In genomic region chr22:38981005-38981658, GRCh38 we compare ENCODE assay signal across 8 cellular contexts. TPM values are rescaled to one million over a fixed set of nuclear protein-coding genes. Genes with fewer than 3 reads are reported as not detected.
DNase-seq lines count a peak whose midpoint lies in the region; ATAC-seq lines count a peak whose summit lies in the region.

No MANE protein-coding gene starts in this region.

- peaks cover 5% of the 10 kb centered on the region for H3K36me3 Mint-ChIP-seq in activated T-cell treated with anti-CD3 and anti-CD28 coated beads, Interleukin-2, amount 50 U/mL, for 24 hours (ENCODE audit: low read depth)
- H3K36me3 Mint-ChIP-seq in T-cell, result no peaks in the 10 kb centered on the region
- H3K36me3 Mint-ChIP-seq in stimulated activated effector memory CD8-positive, alpha-beta T cell treated with anti-CD3 and anti-CD28 coated beads, Interleukin-12 subunit alpha, Interleukin-12 subunit beta, amount 100 ng/mL, for 72 hours, result peaks cover 8% of the 10 kb centered on the region

- no peak overlapping the region for H3K27ac Mint-ChIP-seq in activated T-cell treated with anti-CD3 and anti-CD28 coated beads, Interleukin-2, amount 50 U/mL, for 24 hours
- peak overlapping the region in 1 of 2 donors; percentile 4 for H3K27ac Mint-ChIP-seq in T-cell
- H3K27ac Mint-ChIP-seq in stimulated activated effector memory CD8-positive, alpha-beta T cell treated with anti-CD3 and anti-CD28 coated beads, Interleukin-12 subunit alpha, Interleukin-12 subunit beta, amount 100 ng/mL, for 72 hours, result no peak overlapping the region

- peak overlapping the region; percentile 35 for H3K4me3 Mint-ChIP-seq in activated T-cell treated with anti-CD3 and anti-CD28 coated beads, Interleukin-2, amount 50 U/mL, for 24 hours
- peak overlapping the region; percentile 71 to 79 (median 79) for H3K4me3 Mint-ChIP-seq in T-cell
- peak overlapping the region; percentile 79 for H3K4me3 Mint-ChIP-seq in stimulated activated effector memory CD8-positive, alpha-beta T cell treated with anti-CD3 and anti-CD28 coated beads, Interleukin-12 subunit alpha, Interleukin-12 subunit beta, amount 100 ng/mL, for 72 hours

- intact Hi-C loops in left ventricle myocardium superior (cut with micrococcal nuclease), result no loop called here

- POLR2A ChIA-PET in T-cell (lab: Charles Lee), result no interaction called here

- H3K9me3 Mint-ChIP-seq in activated T-cell treated with anti-CD3 and anti-CD28 coated beads, Interleukin-2, amount 50 U/mL, for 24 hours, result peaks cover 6% of the 10 kb centered on the region
- H3K9me3 Mint-ChIP-seq in T-cell, result peaks cover 0 to 3% (median 3%) of the 10 kb centered on the region in 3 donors
- no peaks in the 10 kb centered on the region for H3K9me3 Mint-ChIP-seq in stimulated activated effector memory CD8-positive, alpha-beta T cell treated with anti-CD3 and anti-CD28 coated beads, Interleukin-12 subunit alpha, Interleukin-12 subunit beta, amount 100 ng/mL, for 72 hours

- ATAC-seq in T-cell (replicated peaks in 1 of 4) (peak in 1 of 4 experiments; percentile 21), left ventricle myocardium superior (peak; percentile 61)
- ATAC-seq in stimulated activated effector memory CD8-positive, alpha-beta T cell treated with anti-CD3 and anti-CD28 coated beads, Interleukin-12 subunit alpha, Interleukin-12 subunit beta, amount 100 ng/mL, for 72 hours, result no peak

- H3K4me1 Mint-ChIP-seq in activated T-cell treated with anti-CD3 and anti-CD28 coated beads, Interleukin-2, amount 50 U/mL, for 24 hours (ENCODE audit: low read depth), result peaks cover 52% of the 10 kb centered on the region
- peaks cover 25 to 38% (median 34%) of the 10 kb centered on the region in 3 donors for H3K4me1 Mint-ChIP-seq in T-cell
- H3K4me1 Mint-ChIP-seq in stimulated activated effector memory CD8-positive, alpha-beta T cell treated with anti-CD3 and anti-CD28 coated beads, Interleukin-12 subunit alpha, Interleukin-12 subunit beta, amount 100 ng/mL, for 72 hours, result peaks cover 48% of the 10 kb centered on the region

- DNase-seq in activated T-cell treated with anti-CD3 and anti-CD28 coated beads, Interleukin-2, amount 50 U/mL, for 24 hours, result no peak
- DNase-seq in activated T-cell treated with anti-CD3 and anti-CD28 coated beads, Interleukin-2, amount 50 U/mL, for 1 hour, result no peak
- DNase-seq in T-cell (peak in 2 of 34 experiments; percentile 24 to 33), left ventricle myocardium superior (no peak), hippocampal formation (lab: John Stamatoyannopoulos, UW) (no peak), ecto neural progenitor cell (ENCODE audit: low spot score) (no peak)
- DNase-seq in stimulated activated effector memory CD8-positive, alpha-beta T cell treated with anti-CD3 and anti-CD28 coated beads, Interleukin-12 subunit alpha, Interleukin-12 subunit beta, amount 100 ng/mL, for 72 hours (ENCODE audit: low spot score in 2 of 2), result no peak
- no peak for DNase-seq in effector CD8-positive, alpha-beta T cell (lab: John Stamatoyannopoulos, UW)

- CTCF ChIA-PET in T-cell (lab: Charles Lee), result interaction anchor here (0.6 to 0.7 kb wide), 3 partner anchors 27 to 470 kb away, joined by 3 read pairs; no protein-coding TSS in a partner anchor

- peaks cover 2% of the 10 kb centered on the region for H3K27me3 Mint-ChIP-seq in activated T-cell treated with anti-CD3 and anti-CD28 coated beads, Interleukin-2, amount 50 U/mL, for 24 hours
- peaks cover 0 to 4% of the 10 kb centered on the region in 2 donors for H3K27me3 Mint-ChIP-seq in T-cell

RNA-seq across cellular contexts. Expression of gene APOBEC3B, which starts 1.0 kb away (rescaled TPM):
- total RNA-seq in T-cell, result 1 to 10 TPM; 1.4 to 2.4 (median 1.9) TPM
- 0.55 TPM for total RNA-seq in left ventricle myocardium superior

RNA-seq across cellular contexts. Expression of gene APOBEC3A, which starts 23.7 kb away (rescaled TPM):
- not detected for total RNA-seq in T-cell
- total RNA-seq in left ventricle myocardium superior, result 0.82 TPM

RNA-seq across cellular contexts. Expression of gene APOBEC3C, which starts 32.9 kb away (rescaled TPM):
- total RNA-seq in T-cell (10 to 100 TPM; 32.9 to 61.7 (median 52.1) TPM), left ventricle myocardium superior (31.1 TPM)

RNA-seq across cellular contexts. Expression of gene APOBEC3D, which starts 39.8 kb away (rescaled TPM):
- total RNA-seq in T-cell (10 to 100 TPM; 17.1 to 27.2 (median 24.4) TPM), left ventricle myocardium superior (1.0 TPM)

RNA-seq across cellular contexts. Expression of gene APOBEC3F, which starts 59.5 kb away (rescaled TPM):
- total RNA-seq in T-cell, result 10 to 100 TPM; 14.3 to 29.1 (median 18.5) TPM
- total RNA-seq in left ventricle myocardium superior, result 4.4 TPM
